16 cellular contexts compared by ENCODE assay signal in the genomic region with DNA sequence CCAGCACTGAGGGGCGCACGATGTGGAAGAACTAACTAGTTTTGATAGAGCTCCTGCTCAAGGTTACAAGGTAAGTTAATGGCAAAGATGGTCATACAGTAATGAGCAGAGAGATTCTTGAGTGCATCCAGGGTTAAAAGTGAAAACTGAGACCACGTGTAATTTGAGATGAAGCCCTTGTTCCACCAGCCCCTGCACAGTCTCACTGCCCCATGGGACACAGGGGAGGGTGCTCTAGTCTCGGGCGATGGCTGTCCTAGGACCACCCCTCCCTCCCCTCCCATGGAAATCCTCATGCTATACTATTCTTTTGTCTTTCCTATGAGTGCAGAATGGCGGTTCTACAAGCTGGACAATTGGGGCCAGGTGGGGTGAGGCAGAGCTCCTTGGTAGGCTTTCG. TPM values are rescaled to one million over a fixed set of nuclear protein-coding genes. Genes with fewer than 3 reads are reported as not detected.
DNase-seq lines count a peak whose midpoint lies in the region; ATAC-seq, FAIRE-seq and TF ChIP-seq lines count a peak whose summit lies in the region.
"Had no signal": no experiment of that assay in that cellular context is flagged by ENCODE, and none has a peak within 500 bp of the region (broad histone marks: within the 10 kb centered on the region; RNA-seq: fewer than 3 reads in every experiment).

No MANE protein-coding gene starts in this region.

- no peaks in the 10 kb centered on the region for H3K9me2 ChIP-seq in SK-N-SH
- H3K9me2 ChIP-seq in Loucy (replicated peaks; ENCODE audit: low read depth, low read length) = no peaks in the 10 kb centered on the region

- H3K4me1 ChIP-seq in SK-N-SH (ENCODE audit: control insufficient read depth in 1 of 2, insufficient read depth in 2 of 2, low read depth in 1 of 2, low read length in 1 of 2) (peaks cover 12 to 16% of the 10 kb centered on the region in 2 experiments; a peak in 3 of 4 replicates), Loucy (ENCODE audit: insufficient read depth, low read length, poor library complexity, severe bottlenecking) (peaks cover 45% of the 10 kb centered on the region), GM12878 (ENCODE audit: control insufficient read depth, insufficient read depth, low read length) (peaks cover 14% of the 10 kb centered on the region), smooth muscle cell (ENCODE audit: low read depth) (no peaks in the 10 kb centered on the region), heart right ventricle (peaks cover 0 to 73% (median 24%) of the 10 kb centered on the region in 9 donors)

- H3K27me3 ChIP-seq in SK-N-SH (ENCODE audit: insufficient read depth) = peaks cover 7% of the 10 kb centered on the region; the same call in 1 of the 2 replicates
- no peaks in the 10 kb centered on the region for H3K27me3 ChIP-seq in Loucy (ENCODE audit: insufficient read depth, low read length, poor library complexity, severe bottlenecking)
- H3K27me3 ChIP-seq in GM12878 (replicated peaks in 1 of 2; ENCODE audit: control insufficient read depth in 2 of 2, insufficient read depth in 2 of 2, low read length in 1 of 2) = no peaks in the 10 kb centered on the region
- no peaks in the 10 kb centered on the region for H3K27me3 ChIP-seq in smooth muscle cell (ENCODE audit: low read depth)
- H3K27me3 ChIP-seq in heart right ventricle = no peaks in the 10 kb centered on the region
- H3K27me3 ChIP-seq: cardiac muscle cell, suprapubic skin had no signal

- H3K9me3 ChIP-seq in SK-N-SH (no peaks in the 10 kb centered on the region), Loucy (ENCODE audit: insufficient read depth, low read depth, low read length) (no peaks in the 10 kb centered on the region), GM12878 (replicated peaks; ENCODE audit: control insufficient read depth, insufficient read depth, low read length) (no peaks in the 10 kb centered on the region), smooth muscle cell (replicated peaks; ENCODE audit: low read depth) (no peaks in the 10 kb centered on the region), heart right ventricle (peaks cover 0 to 9% (median 0%) of the 10 kb centered on the region in 11 donors)
- H3K9me3 ChIP-seq: HAP-1, suprapubic skin had no signal

- H3K27ac Mint-ChIP-seq in progenitor cell of endocrine pancreas = no peak overlapping the region

- SMC1A ChIA-PET in GM12878 (lab: Charles Lee; ENCODE audit: uncharacterized antibody, unreplicated experiment) = no interaction called here

- peaks cover 4% of the 10 kb centered on the region for H3K36me3 Mint-ChIP-seq in progenitor cell of endocrine pancreas (ENCODE audit: insufficient read depth)

- TF ChIP-seq RAD21 in SK-N-SH (IDR thresholded peaks at IDR 0.05; ENCODE audit: low read length) (no peak), GM12878 (IDR thresholded peaks at IDR 0.05; ENCODE audit: insufficient read depth, low read depth, low read length) (no peak)

- 59% methylated on average over 7 of the region's 7 CpGs for WGBS in SK-N-SH (ENCODE audit: low lambda C conversion rate)
- WGBS in GM12878 (ENCODE audit: insufficient coverage, insufficient replicate concordance, low lambda C conversion rate, missing lambda C conversion rate) = 62% methylated on average over 7 of the region's 7 CpGs
- 77% methylated on average over 7 of the region's 7 CpGs for WGBS in smooth muscle cell (ENCODE audit: low lambda C conversion rate)
- WGBS in heart right ventricle, 2 donors = 75 to 79% methylated on average over 7 of the region's 7 CpGs

- TF ChIP-seq CTCF in SK-N-SH (IDR thresholded peaks at IDR 0.05) (no peak), Loucy (conservative IDR thresholded peaks at IDR 0.05; ENCODE audit: low read length) (no peak), GM12878 (IDR thresholded peaks at IDR 0.05 in 2 of 3, conservative IDR thresholded peaks at IDR 0.05 in 1 of 3; ENCODE audit: control insufficient read depth in 2 of 3, extremely low read depth in 1 of 3, insufficient read depth in 1 of 3, low read depth in 3 of 3, low read length in 3 of 3) (no peak), progenitor cell of endocrine pancreas (IDR thresholded peaks at IDR 0.05; ENCODE audit: unreplicated experiment) (no peak), smooth muscle cell (IDR thresholded peaks at IDR 0.05; ENCODE audit: borderline replicate concordance, insufficient read depth, poor library complexity, severe bottlenecking) (no peak), heart right ventricle (IDR thresholded peaks at IDR 0.05) (no peak)

- no peak for TF ChIP-seq POLR2A in GM12878 (IDR thresholded peaks at IDR 0.05; ENCODE audit: low read depth, low read length)

- H3K4me2 ChIP-seq in SK-N-SH (0 out of 2 replicates have a peak overlapping the region, but pooled peaks have one; percentile 82), Loucy (ENCODE audit: low read depth, low read length, poor library complexity, severe bottlenecking) (peak overlapping the region; percentile 93), GM12878 (ENCODE audit: control insufficient read depth, insufficient read depth) (no peak overlapping the region), smooth muscle cell (no peak overlapping the region)

- H3K4me3 ChIP-seq in SK-N-SH (ENCODE audit: low read depth in 2 of 2, low read length in 1 of 2) = no peak overlapping the region
- peak overlapping the region; percentile 46 for H3K4me3 ChIP-seq in Loucy (ENCODE audit: low read length, poor library complexity, severe bottlenecking)
- no peak overlapping the region for H3K4me3 ChIP-seq in GM12878
- H3K4me3 ChIP-seq in smooth muscle cell = no peak overlapping the region
- no peak overlapping the region for H3K4me3 ChIP-seq in heart right ventricle
- H3K4me3 ChIP-seq: cardiac muscle cell, HAP-1, suprapubic skin had no signal

- H3K27ac ChIP-seq in SK-N-SH (ENCODE audit: low read depth in 2 of 2, low read length in 1 of 2) (no peak overlapping the region), GM12878 (ENCODE audit: control insufficient read depth, insufficient read depth) (no peak overlapping the region), smooth muscle cell (ENCODE audit: low read depth) (no peak overlapping the region), heart right ventricle (peak overlapping the region in 1 of 10 donors; percentile 90)
- H3K27ac ChIP-seq: cardiac muscle cell, suprapubic skin had no signal

- H3K4me1 Mint-ChIP-seq in progenitor cell of endocrine pancreas (ENCODE audit: low read depth) = peaks cover 7% of the 10 kb centered on the region

- POLR2A ChIA-PET in SK-N-SH (lab: Yijun Ruan, JAX) (interaction anchor here (0.9 kb wide), 1 partner anchor 30 kb away, joined by 4 read pairs; no protein-coding TSS in a partner anchor), GM12878 (lab: Charles Lee) (no interaction called here)

- H3K36me3 ChIP-seq in SK-N-SH (replicated peaks in 1 of 2; ENCODE audit: control insufficient read depth in 1 of 2, insufficient read depth in 2 of 2, low read length in 1 of 2) (no peaks in the 10 kb centered on the region), Loucy (ENCODE audit: insufficient read depth, low read length) (no peaks in the 10 kb centered on the region), GM12878 (ENCODE audit: control insufficient read depth in 2 of 2, insufficient read depth in 2 of 2, low read length in 1 of 2) (no peaks in the 10 kb centered on the region), smooth muscle cell (ENCODE audit: low read depth) (no peaks in the 10 kb centered on the region), heart right ventricle (peaks cover 0 to 17% (median 0%) of the 10 kb centered on the region in 9 donors)
- H3K36me3 ChIP-seq: cardiac muscle cell, suprapubic skin had no signal

- peaks cover 5% of the 10 kb centered on the region for H3K9me3 Mint-ChIP-seq in progenitor cell of endocrine pancreas (ENCODE audit: low read depth)

- H3F3A ChIP-seq in SK-N-SH (replicated peaks; ENCODE audit: insufficient read depth) = peaks cover 6% of the 10 kb centered on the region
- no peaks in the 10 kb centered on the region for H3F3A ChIP-seq in Loucy (ENCODE audit: low read depth)
- no peaks in the 10 kb centered on the region for H3F3A ChIP-seq in smooth muscle cell (ENCODE audit: low read depth)

- FAIRE-seq in GM12878 (lab: Jason Lieb, UNC) = no peak
- FAIRE-seq: A204.1 had no signal

- BruUV-seq in GM12878 (replicated peaks; lab: Mats Ljungman, UMichigan) = TSS peak; percentile 77

- intact Hi-C loops in GM12878 (cut with micrococcal nuclease; ENCODE audit: unreplicated experiment) = no loop called here
- intact Hi-C loops in heart right ventricle (cut with DNase I) = no loop called here

- no peak for DNase-seq in SK-N-SH
- no peak for DNase-seq in GM12878 (ENCODE audit: low read depth, low spot score)
- DNase-seq in progenitor cell of endocrine pancreas (ENCODE audit: low spot score, unreplicated experiment) = no peak
- DNase-seq in smooth muscle cell (lab: John Stamatoyannopoulos, UW; ENCODE audit: unreplicated experiment) = no peak
- DNase-seq in heart right ventricle = no peak
- DNase-seq: DMS53, hypothalamus, mesenchymal stem cell had no signal

- H2AFZ ChIP-seq in SK-N-SH (ENCODE audit: low read depth) = no peak overlapping the region
- no peak overlapping the region for H2AFZ ChIP-seq in Loucy (ENCODE audit: low read length)
- H2AFZ ChIP-seq in GM12878 (ENCODE audit: control insufficient read depth, low read depth, low read length) = no peak overlapping the region
- H2AFZ ChIP-seq in smooth muscle cell (ENCODE audit: low read depth) = no peak overlapping the region

- H4K20me1 ChIP-seq in SK-N-SH (ENCODE audit: insufficient read depth) (no peaks in the 10 kb centered on the region), Loucy (ENCODE audit: insufficient read depth, low read length, poor library complexity, severe bottlenecking) (no peaks in the 10 kb centered on the region), GM12878 (ENCODE audit: control insufficient read depth, insufficient read depth) (no peaks in the 10 kb centered on the region), smooth muscle cell (ENCODE audit: low read depth) (no peaks in the 10 kb centered on the region)

- RAD21 ChIA-PET in GM12878 (lab: Charles Lee; ENCODE audit: unreplicated experiment) = no interaction called here

- no peaks in the 10 kb centered on the region for H3K27me3 Mint-ChIP-seq in progenitor cell of endocrine pancreas

- H3K79me2 ChIP-seq in SK-N-SH (ENCODE audit: insufficient read depth) = peaks cover 43% of the 10 kb centered on the region
- H3K79me2 ChIP-seq in Loucy (ENCODE audit: insufficient read depth, low read length) = peaks cover 37% of the 10 kb centered on the region
- peaks cover 23% of the 10 kb centered on the region for H3K79me2 ChIP-seq in GM12878 (ENCODE audit: control insufficient read depth, insufficient read depth, low read length)
- peaks cover 26% of the 10 kb centered on the region for H3K79me2 ChIP-seq in smooth muscle cell (ENCODE audit: low read depth)

- H3K9ac ChIP-seq in SK-N-SH (no peak overlapping the region), Loucy (ENCODE audit: low read depth, low read length, poor library complexity, severe bottlenecking) (no peak overlapping the region), GM12878 (ENCODE audit: control insufficient read depth, insufficient read depth, low read length) (no peak overlapping the region), smooth muscle cell (ENCODE audit: low read depth) (no peak overlapping the region)

- no peak for ATAC-seq in SK-N-SH treated with all-trans-retinoic acid at 6 μM for 48 hours
- no peak for ATAC-seq in GM12878
- no peak for ATAC-seq in heart right ventricle
- no peak for ATAC-seq in HG02885 (IDR thresholded peaks at IDR 0.05; ENCODE audit: poor library complexity, unreplicated experiment)

- TF ChIP-seq EP300 in SK-N-SH (IDR thresholded peaks at IDR 0.05; ENCODE audit: borderline replicate concordance in 1 of 2, low read depth in 1 of 2, low read length in 1 of 2) (no peak), GM12878 (IDR thresholded peaks at IDR 0.05; ENCODE audit: borderline replicate concordance in 1 of 2, control insufficient read depth in 1 of 2, low read depth in 2 of 2, low read length in 2 of 2) (no peak)

- peak overlapping the region; percentile 76 for H3K4me3 Mint-ChIP-seq in progenitor cell of endocrine pancreas (ENCODE audit: low read depth)

- CTCF ChIA-PET in SK-N-SH (lab: Yijun Ruan, JAX) = interaction anchor here (1.3 to 1.4 kb wide), 2 partner anchors 10 to 11 kb away, joined by 3 read pairs; no protein-coding TSS in a partner anchor
- CTCF ChIA-PET in GM12878 (lab: Yijun Ruan, JAX) = no interaction called here

- in situ Hi-C loops in GM12878 (cut with MboI) = loop anchor here (10.0 to 25.0 kb wide), 2 partner anchors 290 to 408 kb away; a partner anchor contains a TSS

RNA-seq across cellular contexts. Expression of a gene that starts 1.8 kb away (rescaled TPM):
- polyA plus RNA-seq in SK-N-SH (2012; rRNA removed) (70.1 and 131 TPM in 2 replicates), GM12878 (2011; rRNA removed) (4.5 and 11.5 TPM in 2 replicates), GM12878 (2014; fragmentation: Illumina TruSeq; extraction: Trizol) (22.3 and 48.4 TPM in 2 replicates), GM12878 (2014; fragmentation: Nextera tagmentation; extraction: Ambion mirVana) (1 to 10 TPM; 1.6 to 3.8 TPM), GM12878 (2014; rRNA removed) (38.8 and 47.3 TPM in 2 replicates), GM12878 (2016; fragmentation: Nextera tagmentation; extraction: Ambion mirVana) (10 to 100 TPM; 26.2 to 30.7 TPM), smooth muscle cell (12.9 and 13.5 TPM in 2 replicates), heart right ventricle (10 to 100 TPM; 10.3 to 19.2 TPM)
- polyA plus RNA-seq in SK-N-SH (2012; cell fraction: cytosol; rRNA removed) = 45.2 and 75.3 TPM in 2 replicates
- polyA plus RNA-seq in SK-N-SH (2012; cell fraction: nucleus; rRNA removed) = 192 and 210 TPM in 2 replicates
- total RNA-seq in GM12878 (2013; cell fraction: nucleolus; rRNA removed) = 22.3 and 26.2 TPM in 2 replicates
- total RNA-seq in GM12878 (2014; rRNA removed) (26.9 and 35.5 TPM in 2 replicates), GM12878 (2014; rRNA removed; fragmentation: Illumina TruSeq; extraction: Trizol) (17.2 and 19.5 TPM in 2 replicates), GM12878 (2021) (62.5 and 63.4 TPM in 2 replicates), progenitor cell of endocrine pancreas (47.7 and 55.1 TPM in 2 replicates), smooth muscle cell (32.9 and 37.9 TPM in 2 replicates), heart right ventricle (10 to 100 TPM in 4 of 10 donors, 1 to 10 TPM in 6; 5.0 to 20.9 (median 8.5) TPM)
- 13.1 TPM for polyA plus RNA-seq in GM12878 (2011; ENCODE audit: low read depth)
- polyA plus RNA-seq in GM12878 (2011; cell fraction: cytosol; rRNA removed) = 17.2 and 18.2 TPM in 2 replicates
- polyA plus RNA-seq in GM12878 (2011; cell fraction: nucleus; rRNA removed) = 79.1 and 100 TPM in 2 replicates
- 28.0 and 30.0 TPM in 2 replicates for polyA plus RNA-seq in GM12878 (2012)
- 13.8 and 25.2 TPM in 2 replicates for polyA minus RNA-seq in GM12878 (2011; rRNA and poly(A)+ RNA removed)
- polyA minus RNA-seq in GM12878 (2011; cell fraction: cytosol; rRNA and poly(A)+ RNA removed) = 14.3 and 17.6 TPM in 2 replicates
- 22.8 and 50.5 TPM in 2 replicates for polyA minus RNA-seq in GM12878 (2011; cell fraction: nucleus; rRNA and poly(A)+ RNA removed)

RNA-seq across cellular contexts. Expression of a gene that starts 2.5 kb away (rescaled TPM):
- 32.5 and 36.4 TPM in 2 replicates for polyA plus RNA-seq in SK-N-SH (2012; rRNA removed)
- 14.5 and 21.4 TPM in 2 replicates for polyA plus RNA-seq in SK-N-SH (2012; cell fraction: cytosol; rRNA removed)
- 84.0 and 110 TPM in 2 replicates for polyA plus RNA-seq in SK-N-SH (2012; cell fraction: nucleus; rRNA removed)
- total RNA-seq in GM12878 (2013; cell fraction: nucleolus; rRNA removed) = 15.9 and 18.4 TPM in 2 replicates
- 16.0 and 16.3 TPM in 2 replicates for total RNA-seq in GM12878 (2014; rRNA removed)
- total RNA-seq in GM12878 (2014; rRNA removed; fragmentation: Illumina TruSeq; extraction: Trizol) = 10.2 TPM in 2 replicates
- 28.1 and 30.6 TPM in 2 replicates for total RNA-seq in GM12878 (2021)
- polyA plus RNA-seq in GM12878 (2011; ENCODE audit: low read depth) = 8.5 TPM
- 8.0 and 17.3 TPM in 2 replicates for polyA plus RNA-seq in GM12878 (2011; rRNA removed)
- polyA plus RNA-seq in GM12878 (2011; cell fraction: cytosol; rRNA removed) = 23.9 and 31.8 TPM in 2 replicates
- polyA plus RNA-seq in GM12878 (2011; cell fraction: nucleus; rRNA removed) = 96.2 and 120 TPM in 2 replicates
- 19.5 and 20.1 TPM in 2 replicates for polyA plus RNA-seq in GM12878 (2012)
- polyA plus RNA-seq in GM12878 (2014; fragmentation: Illumina TruSeq; extraction: Trizol) = 2.5 and 8.0 TPM in 2 replicates
- polyA plus RNA-seq in GM12878 (2014; fragmentation: Nextera tagmentation; extraction: Ambion mirVana) = 1 to 10 TPM in 1 of 2 experiments, under 1 TPM in 1; 0.35 to 1.5 TPM
- 30.7 and 33.0 TPM in 2 replicates for polyA plus RNA-seq in GM12878 (2014; rRNA removed)
- polyA plus RNA-seq in GM12878 (2016; fragmentation: Nextera tagmentation; extraction: Ambion mirVana) = 10 to 100 TPM; 21.8 to 24.0 TPM
- 3.4 and 8.2 TPM in 2 replicates for polyA minus RNA-seq in GM12878 (2011; rRNA and poly(A)+ RNA removed)
- 6.8 and 7.3 TPM in 2 replicates for polyA minus RNA-seq in GM12878 (2011; cell fraction: cytosol; rRNA and poly(A)+ RNA removed)
- polyA minus RNA-seq in GM12878 (2011; cell fraction: nucleus; rRNA and poly(A)+ RNA removed) = 10.4 and 18.8 TPM in 2 replicates
- total RNA-seq in progenitor cell of endocrine pancreas = 16.7 and 19.1 TPM in 2 replicates
- 8.3 and 12.5 TPM in 2 replicates for total RNA-seq in smooth muscle cell
- polyA plus RNA-seq in smooth muscle cell = 25.4 and 32.0 TPM in 2 replicates
- total RNA-seq in heart right ventricle = 10 to 100 TPM; 11.6 to 21.7 (median 15.1) TPM
- 10 to 100 TPM; 14.6 to 27.0 TPM for polyA plus RNA-seq in heart right ventricle

RNA-seq across cellular contexts. Expression of a gene that starts 28.9 kb away (rescaled TPM):
- polyA plus RNA-seq in SK-N-SH (2012; rRNA removed) (36.7 and 42.1 TPM in 2 replicates), GM12878 (2011; rRNA removed) (3.6 and 6.6 TPM in 2 replicates), GM12878 (2014; fragmentation: Illumina TruSeq; extraction: Trizol) (2.1 and 5.0 TPM in 2 replicates), GM12878 (2014; fragmentation: Nextera tagmentation; extraction: Ambion mirVana) (1 to 10 TPM in 1 of 2 experiments, under 1 TPM in 1; 0.29 to 1.1 TPM), GM12878 (2014; rRNA removed) (21.1 and 24.5 TPM in 2 replicates), GM12878 (2016; fragmentation: Nextera tagmentation; extraction: Ambion mirVana) (10 to 100 TPM; 17.6 to 17.9 TPM), smooth muscle cell (49.1 and 53.7 TPM in 2 replicates), heart right ventricle (10 to 100 TPM; 69.1 to 76.6 TPM)
- polyA plus RNA-seq in SK-N-SH (2012; cell fraction: cytosol; rRNA removed) = 17.2 and 28.6 TPM in 2 replicates
- 81.3 and 93.7 TPM in 2 replicates for polyA plus RNA-seq in SK-N-SH (2012; cell fraction: nucleus; rRNA removed)
- 8.9 and 9.9 TPM in 2 replicates for total RNA-seq in GM12878 (2013; cell fraction: nucleolus; rRNA removed)
- total RNA-seq in GM12878 (2014; rRNA removed) (11.0 and 16.3 TPM in 2 replicates), GM12878 (2014; rRNA removed; fragmentation: Illumina TruSeq; extraction: Trizol) (6.1 and 6.2 TPM in 2 replicates), GM12878 (2021) (17.6 and 20.6 TPM in 2 replicates), progenitor cell of endocrine pancreas (29.5 and 34.3 TPM in 2 replicates), smooth muscle cell (13.6 and 16.0 TPM in 2 replicates), heart right ventricle (10 to 100 TPM; 36.5 to 73.9 (median 48.4) TPM)
- 4.5 TPM for polyA plus RNA-seq in GM12878 (2011; ENCODE audit: low read depth)
- polyA plus RNA-seq in GM12878 (2011; cell fraction: cytosol; rRNA removed) = 10.4 and 16.5 TPM in 2 replicates
- polyA plus RNA-seq in GM12878 (2011; cell fraction: nucleus; rRNA removed) = 36.5 and 39.6 TPM in 2 replicates
- 17.9 and 19.1 TPM in 2 replicates for polyA plus RNA-seq in GM12878 (2012)
- 5.4 and 5.9 TPM in 2 replicates for polyA minus RNA-seq in GM12878 (2011; rRNA and poly(A)+ RNA removed)
- polyA minus RNA-seq in GM12878 (2011; cell fraction: cytosol; rRNA and poly(A)+ RNA removed) = 4.3 and 4.4 TPM in 2 replicates
- 3.5 and 8.9 TPM in 2 replicates for polyA minus RNA-seq in GM12878 (2011; cell fraction: nucleus; rRNA and poly(A)+ RNA removed)

RNA-seq across cellular contexts. Expression of a gene that starts 40.0 kb away (rescaled TPM):
- polyA plus RNA-seq in SK-N-SH (2012; rRNA removed) = not detected in 2 replicates
- polyA plus RNA-seq in SK-N-SH (2012; cell fraction: cytosol; rRNA removed) = not detected in 2 replicates
- not detected in 2 replicates for polyA plus RNA-seq in SK-N-SH (2012; cell fraction: nucleus; rRNA removed)
- total RNA-seq in GM12878 (2013; cell fraction: nucleolus; rRNA removed) = not detected in 2 replicates
- not detected in 2 replicates for total RNA-seq in GM12878 (2014; rRNA removed)
- total RNA-seq in GM12878 (2014; rRNA removed; fragmentation: Illumina TruSeq; extraction: Trizol) = not detected in 2 replicates
- total RNA-seq in GM12878 (2021) = not detected in 2 replicates
- not detected for polyA plus RNA-seq in GM12878 (2011; ENCODE audit: low read depth)
- polyA plus RNA-seq in GM12878 (2011; rRNA removed) = not detected in 2 replicates
- not detected in 2 replicates for polyA plus RNA-seq in GM12878 (2011; cell fraction: cytosol; rRNA removed)
- polyA plus RNA-seq in GM12878 (2011; cell fraction: nucleus; rRNA removed) = not detected in 2 replicates
- not detected in 2 replicates for polyA plus RNA-seq in GM12878 (2012)
- polyA plus RNA-seq in GM12878 (2014; fragmentation: Illumina TruSeq; extraction: Trizol) = not detected in 2 replicates
- polyA plus RNA-seq in GM12878 (2014; fragmentation: Nextera tagmentation; extraction: Ambion mirVana) = not detected
- not detected in 2 replicates for polyA plus RNA-seq in GM12878 (2014; rRNA removed)
- polyA plus RNA-seq in GM12878 (2016; fragmentation: Nextera tagmentation; extraction: Ambion mirVana) = not detected
- polyA minus RNA-seq in GM12878 (2011; rRNA and poly(A)+ RNA removed) = not detected in 2 replicates
- polyA minus RNA-seq in GM12878 (2011; cell fraction: cytosol; rRNA and poly(A)+ RNA removed) = not detected in 2 replicates
- polyA minus RNA-seq in GM12878 (2011; cell fraction: nucleus; rRNA and poly(A)+ RNA removed) = not detected in 2 replicates
- not detected in 2 replicates for total RNA-seq in progenitor cell of endocrine pancreas
- not detected in 2 replicates for total RNA-seq in smooth muscle cell
- not detected in 2 replicates for polyA plus RNA-seq in smooth muscle cell
- not detected for total RNA-seq in heart right ventricle
- polyA plus RNA-seq in heart right ventricle = not detected
- total RNA-seq: cardiac muscle cell, epithelial cell of proximal tubule, suprapubic skin had no signal
- polyA plus RNA-seq: cardiac muscle cell had no signal

RNA-seq across cellular contexts. Expression of a gene that starts 54.5 kb away (rescaled TPM):
- polyA plus RNA-seq in SK-N-SH (2012; rRNA removed) = 28.4 and 29.7 TPM in 2 replicates
- 11.5 and 21.2 TPM in 2 replicates for polyA plus RNA-seq in SK-N-SH (2012; cell fraction: cytosol; rRNA removed)
- polyA plus RNA-seq in SK-N-SH (2012; cell fraction: nucleus; rRNA removed) = 18.8 and 19.4 TPM in 2 replicates
- 6.6 and 6.9 TPM in 2 replicates for total RNA-seq in GM12878 (2013; cell fraction: nucleolus; rRNA removed)
- total RNA-seq in GM12878 (2014; rRNA removed) = 10.3 and 14.1 TPM in 2 replicates
- total RNA-seq in GM12878 (2014; rRNA removed; fragmentation: Illumina TruSeq; extraction: Trizol) = 6.4 and 7.8 TPM in 2 replicates
- 14.2 and 16.4 TPM in 2 replicates for total RNA-seq in GM12878 (2021)
- 9.2 TPM for polyA plus RNA-seq in GM12878 (2011; ENCODE audit: low read depth)
- polyA plus RNA-seq in GM12878 (2011; rRNA removed) = 2.1 and 4.8 TPM in 2 replicates
- polyA plus RNA-seq in GM12878 (2011; cell fraction: cytosol; rRNA removed) = 6.9 and 11.1 TPM in 2 replicates
- polyA plus RNA-seq in GM12878 (2011; cell fraction: nucleus; rRNA removed) = 16.0 and 17.5 TPM in 2 replicates
- 12.1 and 18.1 TPM in 2 replicates for polyA plus RNA-seq in GM12878 (2012)
- polyA plus RNA-seq in GM12878 (2014; fragmentation: Illumina TruSeq; extraction: Trizol) = 0.90 and 5.4 TPM in 2 replicates
- 1 to 10 TPM; 1.7 to 3.6 TPM for polyA plus RNA-seq in GM12878 (2014; fragmentation: Nextera tagmentation; extraction: Ambion mirVana)
- polyA plus RNA-seq in GM12878 (2014; rRNA removed) = 14.7 and 16.4 TPM in 2 replicates
- 10 to 100 TPM; 19.6 to 23.5 TPM for polyA plus RNA-seq in GM12878 (2016; fragmentation: Nextera tagmentation; extraction: Ambion mirVana)
- polyA minus RNA-seq in GM12878 (2011; rRNA and poly(A)+ RNA removed) = 4.1 and 8.3 TPM in 2 replicates
- polyA minus RNA-seq in GM12878 (2011; cell fraction: cytosol; rRNA and poly(A)+ RNA removed) = 2.9 and 3.6 TPM in 2 replicates
- 7.6 and 10.1 TPM in 2 replicates for polyA minus RNA-seq in GM12878 (2011; cell fraction: nucleus; rRNA and poly(A)+ RNA removed)
- 10.4 and 10.9 TPM in 2 replicates for total RNA-seq in progenitor cell of endocrine pancreas
- total RNA-seq in smooth muscle cell = 26.8 and 34.7 TPM in 2 replicates
- 52.1 and 63.1 TPM in 2 replicates for polyA plus RNA-seq in smooth muscle cell
- 10 to 100 TPM in 7 of 10 donors, 1 to 10 TPM in 3; 8.7 to 19.8 (median 11.7) TPM for total RNA-seq in heart right ventricle
- 10 to 100 TPM; 11.9 to 38.1 TPM for polyA plus RNA-seq in heart right ventricle

Comparison
In these comparisons a context has a peak if more than half of its experiments do, and no peak if none do; other contexts are left out.
1. H3K4me2 ChIP-seq: peak in SK-N-SH (single experiment) and Loucy (single experiment); none in GM12878 (single experiment) and smooth muscle cell (single experiment).